ENCODE assay signal across 10 cellular contexts in the genomic region with DNA sequence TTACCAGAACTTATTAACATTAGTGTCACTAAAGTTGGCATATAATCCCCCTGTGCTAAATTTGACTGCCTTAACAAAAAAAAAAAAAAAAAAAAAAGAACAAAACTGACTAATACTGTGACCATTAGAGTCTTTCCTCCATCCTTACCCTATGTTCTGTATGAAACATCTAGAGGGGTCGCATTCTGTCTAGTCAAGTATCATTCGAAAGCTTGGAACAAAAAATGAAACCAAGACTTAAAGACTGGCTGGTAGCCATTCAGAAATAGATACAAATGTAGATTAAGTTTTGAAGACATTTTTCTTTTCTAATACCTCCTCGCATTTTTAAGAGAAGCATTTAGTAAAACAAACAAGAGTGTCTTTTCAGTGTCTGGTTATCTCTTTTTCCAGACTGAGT.
A peak's percentile ranks its signal among the peaks of the same experiment; 100 is the strongest.
DNase-seq lines count a peak whose midpoint lies in the region; ATAC-seq and TF ChIP-seq lines count a peak whose summit lies in the region.
"Had no signal": no experiment of that assay in that cellular context is flagged by ENCODE, and none has a peak within 500 bp of the region (broad histone marks: within the 10 kb centered on the region; RNA-seq: fewer than 3 reads in every experiment).

No MANE protein-coding gene starts in this region.

- H3K27ac Mint-ChIP-seq in immature natural killer cell, result peak overlapping the region in 5 of 6 donors; percentile 30 to 44 (median 36)

- intact Hi-C loops in ascending aorta (cut with DNase I), result no loop called here

- H3K27me3 ChIP-seq in Loucy (ENCODE audit: insufficient read depth, low read length, poor library complexity, severe bottlenecking), result no peaks in the 10 kb centered on the region
- H3K27me3 ChIP-seq in ascending aorta, result no peaks in the 10 kb centered on the region

- H4K20me1 ChIP-seq in Loucy (ENCODE audit: insufficient read depth, low read length, poor library complexity, severe bottlenecking), result no peaks in the 10 kb centered on the region

- H3K9me3 ChIP-seq in Loucy (ENCODE audit: insufficient read depth, low read depth, low read length) (no peaks in the 10 kb centered on the region), ascending aorta (no peaks in the 10 kb centered on the region)

- TF ChIP-seq CTCF in Loucy (conservative IDR thresholded peaks at IDR 0.05; ENCODE audit: low read length) (no peak), ascending aorta (IDR thresholded peaks at IDR 0.05) (no peak)

- H3K27me3 Mint-ChIP-seq in immature natural killer cell (ENCODE audit: low read depth in 3 of 3), result peaks cover 0 to 3% (median 0%) of the 10 kb centered on the region in 3 donors

- H3K9me2 ChIP-seq in Loucy (replicated peaks; ENCODE audit: low read depth, low read length), result no peaks in the 10 kb centered on the region

- H3K79me2 ChIP-seq in Loucy (ENCODE audit: insufficient read depth, low read length), result no peaks in the 10 kb centered on the region

- H2AFZ ChIP-seq in Loucy (ENCODE audit: low read length), result peak overlapping the region; percentile 77; the same call in 1 of the 2 replicates

- H3K4me3 ChIP-seq in Loucy (ENCODE audit: low read length, poor library complexity, severe bottlenecking) (peak overlapping the region; percentile 50), ascending aorta (no peak overlapping the region)

- peak overlapping the region; percentile 16 to 95 (median 81) for H3K4me3 Mint-ChIP-seq in immature natural killer cell

- H3K4me2 ChIP-seq in Loucy (ENCODE audit: low read depth, low read length, poor library complexity, severe bottlenecking), result peak overlapping the region; percentile 71

- H3K9ac ChIP-seq in Loucy (ENCODE audit: low read depth, low read length, poor library complexity, severe bottlenecking), result no peak overlapping the region

- H3K4me1 Mint-ChIP-seq in immature natural killer cell, result peaks cover 23 to 42% of the 10 kb centered on the region in 2 donors

- ATAC-seq in GM18498 (IDR thresholded peaks at IDR 0.05; ENCODE audit: unreplicated experiment), result peak; percentile 46
- ATAC-seq in GM21526 (IDR thresholded peaks at IDR 0.05; ENCODE audit: low FRiP score, unreplicated experiment), result peak; percentile 57
- ATAC-seq in GM19463 (IDR thresholded peaks at IDR 0.05; ENCODE audit: unreplicated experiment), result no peak
- ATAC-seq: left ventricle myocardium superior had no signal

- H3F3A ChIP-seq in Loucy (ENCODE audit: low read depth), result no peaks in the 10 kb centered on the region

- H3K27ac ChIP-seq in ascending aorta, result no peak overlapping the region

- peaks cover 15% of the 10 kb centered on the region for H3K4me1 ChIP-seq in Loucy (ENCODE audit: insufficient read depth, low read length, poor library complexity, severe bottlenecking)
- peaks cover 0 to 28% of the 10 kb centered on the region in 2 donors for H3K4me1 ChIP-seq in ascending aorta

- no peaks in the 10 kb centered on the region for H3K36me3 Mint-ChIP-seq in immature natural killer cell

- DNase-seq in immature natural killer cell, result peak in 1 of 3 donors; percentile 7
- no peak for DNase-seq in ascending aorta (ENCODE audit: low spot score in 2 of 2)
- DNase-seq in kidney tubule cell (ENCODE audit: low spot score), result no peak
- no peak for DNase-seq in epidermal melanocyte (ENCODE audit: insufficient read length, low spot score)
- DNase-seq: left ventricle myocardium superior, substantia nigra had no signal

- H3K9me3 Mint-ChIP-seq in immature natural killer cell, result no peaks in the 10 kb centered on the region

- no peaks in the 10 kb centered on the region for H3K36me3 ChIP-seq in Loucy (ENCODE audit: insufficient read depth, low read length)
- no peaks in the 10 kb centered on the region for H3K36me3 ChIP-seq in ascending aorta
